8 cellular contexts compared by ENCODE assay signal in the genomic region with DNA sequence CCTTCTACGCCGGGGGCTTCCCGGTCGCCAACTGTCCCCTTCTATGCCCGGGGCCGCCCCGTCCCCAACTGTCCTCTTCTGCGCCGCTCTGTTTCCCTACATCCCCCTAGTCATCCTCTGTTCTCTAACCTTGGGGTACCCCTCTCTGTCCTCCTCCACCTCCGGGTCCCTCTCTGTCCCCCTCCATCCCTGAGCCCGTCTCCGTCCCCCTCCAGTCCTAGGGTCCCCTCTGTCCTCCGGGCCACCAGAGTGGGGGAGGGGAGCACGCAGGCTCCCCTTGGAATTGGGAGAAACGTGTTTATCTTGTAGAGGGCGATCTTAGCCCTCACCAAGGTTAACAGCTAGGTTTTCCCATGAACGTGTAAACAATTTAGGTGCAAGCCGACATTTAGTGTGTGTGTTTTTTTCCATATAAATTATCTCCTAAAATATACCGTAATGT. TPM values are rescaled to one million over a fixed set of nuclear protein-coding genes. Genes with fewer than 3 reads are reported as not detected.
DNase-seq lines count a peak whose midpoint lies in the region; ATAC-seq and TF ChIP-seq lines count a peak whose summit lies in the region.

No MANE protein-coding gene starts in this region.

- H3K27ac Mint-ChIP-seq in activated CD4-positive, alpha-beta memory T cell treated with anti-CD3 and anti-CD28 coated beads, Interleukin-2, amount 10 ng/mL, durations not matched to agents 7 days and 5 days, result peak overlapping the region; percentile 94
- H3K27ac Mint-ChIP-seq in nephron progenitor cell, result peak overlapping the region; percentile 99

- peaks cover 22% of the 10 kb centered on the region for H3K4me1 ChIP-seq in HUES64 (ENCODE audit: insufficient read depth, low read length)

- DNase-seq in DMS53 (lab: John Stamatoyannopoulos, UW) (peak; percentile 72), DMS53 treated with DMSO at 0.1 percent for 48 hours (lab: John Stamatoyannopoulos, UW; ENCODE audit: unreplicated experiment) (no peak), fibroblast of gingiva (ENCODE audit: low read depth) (peak; percentile 31), nephron progenitor cell (peak; percentile 42), amniotic stem cell (lab: John Stamatoyannopoulos, UW) (no peak)
- no peak for DNase-seq in activated CD4-positive, alpha-beta memory T cell treated with anti-CD3 and anti-CD28 coated beads, Interleukin-2, amount 10 ng/mL, durations not matched to agents 7 days and 5 days

- H3K9ac ChIP-seq in HUES64 (ENCODE audit: low read depth, low read length), result peak overlapping the region; percentile 92

- CTCF ChIA-PET in activated CD4-positive, alpha-beta memory T cell treated with anti-CD3 and anti-CD28 coated beads, Interleukin-2, amount 10 ng/mL, durations not matched to agents 7 days and 5 days (lab: Charles Lee), result interaction anchor here (0.8 to 3.2 kb wide), 6 partner anchors 14 to 691 kb away, joined by 3 to 14 read pairs (median 4); no protein-coding TSS in a partner anchor

- H3K27me3 ChIP-seq in HUES64 (ENCODE audit: insufficient read depth, low read length), result no peaks in the 10 kb centered on the region

- H3K36me3 ChIP-seq in HUES64 (ENCODE audit: insufficient read depth, low read length), result peaks cover 14% of the 10 kb centered on the region

- no peaks in the 10 kb centered on the region for H3K9me3 ChIP-seq in HUES64 (ENCODE audit: insufficient read depth, low read depth, low read length)

- POLR2A ChIA-PET in activated CD4-positive, alpha-beta memory T cell treated with anti-CD3 and anti-CD28 coated beads, Interleukin-2, amount 10 ng/mL, durations not matched to agents 7 days and 5 days (lab: Charles Lee), result interaction anchor here (0.6 to 6.8 kb wide), 55 partner anchors 9 to 868 kb away, joined by 3 to 1053 read pairs (median 10); a partner anchor contains a TSS

- no peak for ATAC-seq in HG03521 (IDR thresholded peaks at IDR 0.05; ENCODE audit: unreplicated experiment)

- peak overlapping the region; percentile 94 for H3K27ac ChIP-seq in HUES64 (ENCODE audit: low read depth, low read length)

- H3K36me3 Mint-ChIP-seq in activated CD4-positive, alpha-beta memory T cell treated with anti-CD3 and anti-CD28 coated beads, Interleukin-2, amount 10 ng/mL, durations not matched to agents 7 days and 5 days (ENCODE audit: low read depth), result peaks cover 52% of the 10 kb centered on the region
- peaks cover 19% of the 10 kb centered on the region for H3K36me3 Mint-ChIP-seq in nephron progenitor cell (ENCODE audit: low read depth)

- peaks cover 5% of the 10 kb centered on the region for H3K9me3 Mint-ChIP-seq in activated CD4-positive, alpha-beta memory T cell treated with anti-CD3 and anti-CD28 coated beads, Interleukin-2, amount 10 ng/mL, durations not matched to agents 7 days and 5 days
- H3K9me3 Mint-ChIP-seq in nephron progenitor cell, result peaks cover 30% of the 10 kb centered on the region

- peaks cover 20% of the 10 kb centered on the region for H3K4me1 Mint-ChIP-seq in activated CD4-positive, alpha-beta memory T cell treated with anti-CD3 and anti-CD28 coated beads, Interleukin-2, amount 10 ng/mL, durations not matched to agents 7 days and 5 days
- H3K4me1 Mint-ChIP-seq in nephron progenitor cell, result peaks cover 38% of the 10 kb centered on the region

- peak overlapping the region; percentile 67 for H3K4me3 ChIP-seq in HUES64 (ENCODE audit: low read length)

- H3K4me3 Mint-ChIP-seq in activated CD4-positive, alpha-beta memory T cell treated with anti-CD3 and anti-CD28 coated beads, Interleukin-2, amount 10 ng/mL, durations not matched to agents 7 days and 5 days, result peak overlapping the region; percentile 97
- H3K4me3 Mint-ChIP-seq in nephron progenitor cell, result peak overlapping the region; percentile 89

- WGBS in HUES64, result under 1% methylated on average over 14 of the region's 19 CpGs

- TF ChIP-seq CTCF in nephron progenitor cell (IDR thresholded peaks at IDR 0.05), result no peak

- H3K27me3 Mint-ChIP-seq in activated CD4-positive, alpha-beta memory T cell treated with anti-CD3 and anti-CD28 coated beads, Interleukin-2, amount 10 ng/mL, durations not matched to agents 7 days and 5 days, result peaks cover 3% of the 10 kb centered on the region
- H3K27me3 Mint-ChIP-seq in nephron progenitor cell (ENCODE audit: low read depth, poor library complexity), result no peaks in the 10 kb centered on the region

RNA-seq across cellular contexts. Expression of a gene that starts 0.9 kb away (rescaled TPM):
- polyA plus RNA-seq in HUES64 (2013, experiment 1 of 2), result 12.2 TPM
- polyA plus RNA-seq in HUES64 (2013, experiment 2 of 2), result 12.4 TPM
- total RNA-seq in activated CD4-positive, alpha-beta memory T cell treated with anti-CD3 and anti-CD28 coated beads, Interleukin-2, amount 10 ng/mL, durations not matched to agents 7 days and 5 days, result 100 to 1,000 TPM; 220 to 228 TPM

Comparison
In these comparisons a context has a peak if more than half of its experiments do, and no peak if none do; other contexts are left out.
1. DNase-seq: peak in DMS53 (single experiment), fibroblast of gingiva (single experiment) and nephron progenitor cell (single experiment); none in DMS53 treated with DMSO at 0.1 percent for 48 hours (single experiment), activated CD4-positive, alpha-beta memory T cell treated with anti-CD3 and anti-CD28 coated beads, Interleukin-2, amount 10 ng/mL, durations not matched to agents 7 days and 5 days (single experiment) and amniotic stem cell (single experiment).